21 cellular contexts compared by ENCODE assay signal in the genomic region with DNA sequence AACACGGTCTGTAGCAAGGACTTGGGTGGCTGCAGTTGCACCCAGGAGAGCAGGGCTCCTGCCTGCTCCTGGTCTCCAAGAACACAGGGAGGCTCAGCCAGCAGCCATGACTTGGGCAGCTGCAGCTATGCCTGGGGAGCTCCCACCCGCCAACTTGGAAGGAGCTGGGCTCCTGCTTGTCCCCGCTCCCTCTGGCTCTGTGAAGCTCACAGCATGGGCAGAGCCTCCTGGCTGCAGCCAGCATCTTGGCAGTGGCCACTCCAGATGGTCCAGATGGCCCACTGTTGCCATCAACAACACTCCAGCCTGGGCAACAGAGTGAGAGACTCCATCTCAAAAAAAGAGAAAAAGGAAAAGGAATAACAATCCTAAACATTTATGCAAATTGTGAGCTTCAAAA.
"Had no signal": no experiment of that assay in that cellular context is flagged by ENCODE, and none has a peak within 500 bp of the region (broad histone marks: within the 10 kb centered on the region; RNA-seq: fewer than 3 reads in every experiment).

No MANE protein-coding gene starts in this region.

- H3K27me3 ChIP-seq: gastrocnemius medialis, heart right ventricle, neutrophil, spleen, tibial artery, upper lobe of right lung, vagina had no signal

- H3K4me3 ChIP-seq: gastrocnemius medialis, heart right ventricle, mucosa of descending colon, psoas muscle, spleen, tibial artery, upper lobe of right lung, vagina had no signal

- H3K36me3 ChIP-seq: gastrocnemius medialis, neutrophil, upper lobe of right lung had no signal

- ATAC-seq: esophagus mucosa; gastrocnemius medialis; left lobe of liver; mucosa of descending colon; naive thymus-derived CD8-positive, alpha-beta T cell; sciatic nerve; stimulated activated memory B cell treated with anti-CD40 and anti-IgM and Interleukin-4, amounts not matched to agents 10 μg/mL and 1 μg/mL and 100 μg/mL, for 72 hours; upper lobe of right lung had no signal

- H3K4me1 ChIP-seq: upper lobe of right lung had no signal

- DNase-seq: effector CD4-positive, alpha-beta T cell; gastrocnemius medialis; islet precursor cell; mammary epithelial cell; mucosa of descending colon; naive thymus-derived CD8-positive, alpha-beta T cell; psoas muscle; retina; spleen; stimulated activated CD4-positive, alpha-beta T cell treated with anti-CD3 and anti-CD28 coated beads, Interleukin-15, amount 100 ng/mL, for 24 hours; stimulated activated CD4-positive, alpha-beta T cell treated with anti-CD3 and anti-CD28 coated beads, Interleukin-1b, Interleukin-23, amount 100 ng/mL, for 48 hours; stimulated activated CD4-positive, alpha-beta T cell treated with anti-CD3 and anti-CD28 coated beads, Interleukin-4, amount 100 ng/mL, for 24 hours; tibial artery; upper lobe of right lung had no signal

- H3K9me3 ChIP-seq: gastrocnemius medialis, mucosa of descending colon, neutrophil, psoas muscle, tibial artery, upper lobe of right lung, vagina had no signal

- H3K27ac ChIP-seq: gastrocnemius medialis, neutrophil, psoas muscle, spleen, tibial artery, upper lobe of right lung, vagina had no signal
